23 cellular contexts compared by ENCODE assay signal in genomic region chr11:96186806-96187205, GRCh38.
DNase-seq lines count a peak whose midpoint lies in the region; ATAC-seq, FAIRE-seq and TF ChIP-seq lines count a peak whose summit lies in the region.
"Had no signal": no experiment of that assay in that cellular context is flagged by ENCODE, and none has a peak within 500 bp of the region (broad histone marks: within the 10 kb centered on the region; RNA-seq: fewer than 3 reads in every experiment).

No MANE protein-coding gene starts in this region.

- H3K4me3 ChIP-seq in SJSA1 = no peak overlapping the region
- no peak overlapping the region for H3K4me3 ChIP-seq in endothelial cell of umbilical vein (replicated peaks in 1 of 3; ENCODE audit: insufficient read depth in 1 of 3, low read depth in 1 of 3, low read length in 3 of 3)
- H3K4me3 ChIP-seq in tibial artery = no peak overlapping the region
- H3K4me3 ChIP-seq: Peyer's patch, spleen, tibial nerve had no signal

- CTCF ChIA-PET in activated naive CD4-positive, alpha-beta T cell treated with anti-CD3 and anti-CD28 coated beads for 36 hours (lab: Charles Lee) = interaction anchor here (1.1 to 1.5 kb wide), 3 partner anchors 8 to 132 kb away, joined by 3 to 4 read pairs (median 3); no protein-coding TSS in a partner anchor
- CTCF ChIA-PET in endothelial cell of umbilical vein (lab: Charles Lee) = interaction anchor here (1.2 kb wide), 1 partner anchor 19 kb away, joined by 3 read pairs; no protein-coding TSS in a partner anchor

- no peak for TF ChIP-seq CTCF in endothelial cell of umbilical vein (IDR thresholded peaks at IDR 0.05; ENCODE audit: extremely low read depth in 1 of 2, insufficient read depth in 1 of 2, low read depth in 1 of 2, low read length in 2 of 2)
- no peak for TF ChIP-seq CTCF in tibial artery (IDR thresholded peaks at IDR 0.05)

- H3K9me3 ChIP-seq in SJSA1 (replicated peaks) (no peaks in the 10 kb centered on the region), endothelial cell of umbilical vein (replicated peaks; ENCODE audit: control insufficient read depth, insufficient read depth, low read length) (no peaks in the 10 kb centered on the region), tibial artery (no peaks in the 10 kb centered on the region)
- H3K9me3 ChIP-seq: Peyer's patch, spleen, tibial nerve had no signal

- no peaks in the 10 kb centered on the region for H3K27me3 ChIP-seq in SJSA1 (replicated peaks)
- H3K27me3 ChIP-seq in endothelial cell of umbilical vein (ENCODE audit: control insufficient read depth in 2 of 2, insufficient read depth in 2 of 2, low read length in 2 of 2) = no peaks in the 10 kb centered on the region
- no peaks in the 10 kb centered on the region for H3K27me3 ChIP-seq in tibial artery
- H3K27me3 ChIP-seq: Peyer's patch, spleen, tibial nerve had no signal

- no peak for ATAC-seq in HG03280 (IDR thresholded peaks at IDR 0.05; ENCODE audit: unreplicated experiment)
- ATAC-seq: natural killer cell had no signal

- no peaks in the 10 kb centered on the region for H3K36me3 ChIP-seq in SJSA1
- H3K36me3 ChIP-seq in endothelial cell of umbilical vein (ENCODE audit: control insufficient read depth in 2 of 2, extremely low read depth in 1 of 2, insufficient read depth in 2 of 2, low read length in 2 of 2) = no peaks in the 10 kb centered on the region
- no peaks in the 10 kb centered on the region for H3K36me3 ChIP-seq in tibial artery
- H3K36me3 ChIP-seq: Peyer's patch, spleen, tibial nerve had no signal

- DNase-seq in activated naive CD4-positive, alpha-beta T cell treated with anti-CD3 and anti-CD28 coated beads for 36 hours = no peak
- no peak for DNase-seq in activated naive CD4-positive, alpha-beta T cell treated with Interleukin-2 at 50 U/mL for 16 hours
- DNase-seq in SJSA1 (ENCODE audit: low read depth in 1 of 2, low spot score in 2 of 2) (no peak), endothelial cell of umbilical vein (ENCODE audit: low read depth, low spot score) (no peak), tibial artery (no peak), iPS-NIHi11 (ENCODE audit: low spot score) (no peak)
- no peak for DNase-seq in stimulated activated CD8-positive, alpha-beta memory T cell treated with anti-CD3 and anti-CD28 coated beads, Interleukin-4, amount 100 ng/mL, for 48 hours
- DNase-seq: activated CD4-positive, alpha-beta T cell treated with anti-CD3 and anti-CD28 coated beads, Interleukin-2, amount 10 ng/mL, durations not matched to agents 7 days and 5 days; anterior cingulate cortex; CD8-positive, alpha-beta memory T cell; DMS79 treated with DMSO at 0.1 percent for 48 hours; endodermal cell; hypothalamus; natural killer cell; NCI-H1694 treated with DMSO at 0.1 percent for 48 hours; NCI-H345; Peyer's patch; spleen had no signal

- H3K4me1 ChIP-seq in SJSA1 (replicated peaks) (peaks cover 37% of the 10 kb centered on the region), endothelial cell of umbilical vein (ENCODE audit: control insufficient read depth, extremely low read depth, insufficient read depth, low read length) (peaks cover 19% of the 10 kb centered on the region), tibial artery (peaks cover 0 to 35% (median 14%) of the 10 kb centered on the region in 4 donors)

- H3K9ac ChIP-seq in endothelial cell of umbilical vein (replicated peaks; ENCODE audit: extremely low read depth, insufficient read depth, low read length) = no peak overlapping the region

- peaks cover 85% of the 10 kb centered on the region for H3K4me1 Mint-ChIP-seq in activated naive CD4-positive, alpha-beta T cell treated with anti-CD3 and anti-CD28 coated beads for 36 hours (ENCODE audit: low read depth)

- H2AFZ ChIP-seq in endothelial cell of umbilical vein (ENCODE audit: low read depth, low read length) = no peak overlapping the region

- peak; percentile 24 for FAIRE-seq in endothelial cell of umbilical vein (lab: Jason Lieb, UNC)
- FAIRE-seq: H54, TTC549 had no signal

- H3K27ac Mint-ChIP-seq in activated naive CD4-positive, alpha-beta T cell treated with anti-CD3 and anti-CD28 coated beads for 36 hours = peak overlapping the region; percentile 92
- H3K27ac Mint-ChIP-seq: endodermal cell had no signal

- POLR2A ChIA-PET in endothelial cell of umbilical vein (lab: Charles Lee) = no interaction called here

- H3K27me3 Mint-ChIP-seq in activated naive CD4-positive, alpha-beta T cell treated with anti-CD3 and anti-CD28 coated beads for 36 hours (ENCODE audit: low read depth) = no peaks in the 10 kb centered on the region
- H3K27me3 Mint-ChIP-seq: activated CD4-positive, alpha-beta T cell treated with anti-CD3 and anti-CD28 coated beads, Interleukin-2, amount 10 ng/mL, durations not matched to agents 7 days and 5 days; CD8-positive, alpha-beta memory T cell; memory B cell had no signal

- no peak overlapping the region for H3K4me2 ChIP-seq in endothelial cell of umbilical vein (ENCODE audit: insufficient read depth, low read length)

- H3K9me3 Mint-ChIP-seq in activated naive CD4-positive, alpha-beta T cell treated with anti-CD3 and anti-CD28 coated beads for 36 hours = no peaks in the 10 kb centered on the region
- H3K9me3 Mint-ChIP-seq: CD8-positive, alpha-beta memory T cell; memory B cell; natural killer cell had no signal

- no peaks in the 10 kb centered on the region for H3K79me2 ChIP-seq in endothelial cell of umbilical vein (ENCODE audit: control insufficient read depth, insufficient read depth, low read length)

- H3K27ac ChIP-seq in SJSA1 (peak overlapping the region; percentile 84), endothelial cell of umbilical vein (ENCODE audit: insufficient read depth, low read depth, low read length) (no peak overlapping the region), tibial artery (peak overlapping the region; percentile 46 to 50)
- H3K27ac ChIP-seq: Peyer's patch had no signal

- intact Hi-C loops in activated naive CD4-positive, alpha-beta T cell treated with anti-CD3 and anti-CD28 coated beads for 36 hours (cut with micrococcal nuclease) = no loop called here
- intact Hi-C loops in endothelial cell of umbilical vein (cut with micrococcal nuclease) = no loop called here
- intact Hi-C loops in tibial artery (cut with DNase I; ENCODE audit: low total_unique reads) = no loop called here

- no peak for TF ChIP-seq POLR2A in endothelial cell of umbilical vein (IDR thresholded peaks at IDR 0.05; ENCODE audit: low read depth, low read length)

- H3K9me1 ChIP-seq in endothelial cell of umbilical vein (replicated peaks; ENCODE audit: control insufficient read depth, extremely low read depth, insufficient read depth, low read length) = no peaks in the 10 kb centered on the region

- dilution Hi-C loops in endothelial cell of umbilical vein (cut with MboI; ENCODE audit: extremely low pct_ligation_motif_present, low sequenced_read_pairs) = no loop called here

- no peaks in the 10 kb centered on the region for H4K20me1 ChIP-seq in endothelial cell of umbilical vein (replicated peaks; ENCODE audit: control insufficient read depth, extremely low read depth, insufficient read depth, low read length)

- peaks cover 5% of the 10 kb centered on the region for H3K36me3 Mint-ChIP-seq in activated naive CD4-positive, alpha-beta T cell treated with anti-CD3 and anti-CD28 coated beads for 36 hours (ENCODE audit: low read depth)
- H3K36me3 Mint-ChIP-seq: natural killer cell had no signal

- H3K4me3 Mint-ChIP-seq in activated naive CD4-positive, alpha-beta T cell treated with anti-CD3 and anti-CD28 coated beads for 36 hours = no peak overlapping the region
- H3K4me3 Mint-ChIP-seq: activated CD4-positive, alpha-beta T cell treated with anti-CD3 and anti-CD28 coated beads, Interleukin-2, amount 10 ng/mL, durations not matched to agents 7 days and 5 days; CD8-positive, alpha-beta memory T cell; endodermal cell; natural killer cell had no signal

- BruUV-seq in endothelial cell of umbilical vein (replicated peaks; lab: Mats Ljungman, UMichigan) = no TSS peak

TF ChIP-seq in endothelial cell of umbilical vein, 7 proteins besides CTCF, POLR2A, EP300 and RAD21:
- TF ChIP-seq GATA2 (IDR thresholded peaks at IDR 0.05; ENCODE audit: insufficient read depth, insufficient read length, low read depth, low read length) = no peak
- no peak for TF ChIP-seq EZH2 (IDR thresholded peaks at IDR 0.05; ENCODE audit: borderline replicate concordance, low read depth, low read length, severe bottlenecking)
- no peak for TF ChIP-seq MAX (IDR thresholded peaks at IDR 0.05; ENCODE audit: insufficient read depth, insufficient read length)
- TF ChIP-seq POLR2AphosphoS5 (IDR thresholded peaks at IDR 0.05; ENCODE audit: insufficient read depth, low read depth, low read length) = no peak
- no peak for TF ChIP-seq FOS (IDR thresholded peaks at IDR 0.05; ENCODE audit: borderline replicate concordance, insufficient read depth, low read length)
- TF ChIP-seq JUN (IDR thresholded peaks at IDR 0.05; ENCODE audit: borderline replicate concordance, insufficient read depth, insufficient read length, low read depth) = no peak
- TF ChIP-seq MYC (IDR thresholded peaks at IDR 0.05; ENCODE audit: low read depth, low read length) = no peak
